Comparison of ENCODE assay signal across 23 cellular contexts in the genomic region with DNA sequence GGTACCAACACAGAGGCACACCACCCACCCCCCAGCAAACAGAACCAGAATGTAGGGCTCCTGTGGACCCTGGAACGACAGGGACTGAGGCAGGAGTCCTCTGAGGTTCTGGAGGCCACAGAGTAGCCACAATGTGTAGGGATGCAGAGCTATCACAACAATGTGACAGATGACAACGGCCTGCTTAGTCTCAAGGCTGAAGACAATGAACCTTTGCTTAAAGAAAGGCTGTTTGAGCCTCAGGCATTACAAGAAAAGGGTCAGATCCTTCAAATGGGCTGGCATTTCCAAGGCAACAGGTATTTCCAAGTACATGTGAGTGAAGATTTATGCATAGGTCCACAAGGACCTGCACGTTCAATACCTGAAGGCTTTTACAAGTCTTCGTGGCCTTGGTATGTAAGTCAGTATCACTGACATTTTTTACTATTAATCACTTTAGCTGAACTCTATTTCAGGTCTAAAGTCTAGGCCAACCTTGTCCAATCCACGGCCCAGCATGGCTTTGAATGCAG.
DNase-seq lines count a peak whose midpoint lies in the region; ATAC-seq and TF ChIP-seq lines count a peak whose summit lies in the region.
"Had no signal": no experiment of that assay in that cellular context is flagged by ENCODE, and none has a peak within 500 bp of the region (broad histone marks: within the 10 kb centered on the region; RNA-seq: fewer than 3 reads in every experiment).

No MANE protein-coding gene starts in this region.

- H3K4me3 ChIP-seq in right cardiac atrium (ENCODE audit: low read length) (no peak overlapping the region), mesodermal cell (ENCODE audit: extremely low read depth, insufficient read depth, low read length, poor library complexity, severe bottlenecking) (no peak overlapping the region), sigmoid colon (no peak overlapping the region), adrenal gland (no peak overlapping the region)
- H3K4me3 ChIP-seq: A549, BLaER1, skin epidermis had no signal

- peaks cover 7% of the 10 kb centered on the region for H3K4me1 ChIP-seq in right cardiac atrium (ENCODE audit: control insufficient read depth, insufficient read depth, low read length)
- H3K4me1 ChIP-seq in mesodermal cell (ENCODE audit: control insufficient read depth, insufficient read depth, low read length, poor library complexity, severe bottlenecking), result no peaks in the 10 kb centered on the region
- peaks cover 0 to 42% (median 32%) of the 10 kb centered on the region in 4 donors for H3K4me1 ChIP-seq in sigmoid colon
- H3K4me1 ChIP-seq in adrenal gland (replicated peaks in 1 of 2), result peaks cover 0 to 21% of the 10 kb centered on the region in 2 donors
- H3K4me1 ChIP-seq: A549 had no signal

- TF ChIP-seq CTCF in sigmoid colon (IDR thresholded peaks at IDR 0.05) (no peak), adrenal gland (IDR thresholded peaks at IDR 0.05) (no peak)

- H3K36me3 ChIP-seq in mesodermal cell (ENCODE audit: control insufficient read depth, insufficient read depth, low read length) (no peaks in the 10 kb centered on the region), sigmoid colon (no peaks in the 10 kb centered on the region), adrenal gland (replicated peaks in 1 of 2) (no peaks in the 10 kb centered on the region)
- H3K36me3 ChIP-seq: BLaER1 had no signal

- H3K27ac ChIP-seq in right cardiac atrium (ENCODE audit: low read length), result peak overlapping the region; percentile 92
- H3K27ac ChIP-seq in mesodermal cell (ENCODE audit: low read depth, low read length, severe bottlenecking), result peak overlapping the region; percentile 45
- peak overlapping the region; percentile 45 to 67 (median 52) for H3K27ac ChIP-seq in sigmoid colon
- H3K27ac ChIP-seq in adrenal gland, result peak overlapping the region in 2 of 5 donors; percentile 44 to 53
- H3K27ac ChIP-seq: A549, BLaER1 had no signal

- no peak for DNase-seq in right cardiac atrium
- DNase-seq in Right ventricle myocardium superior, result no peak
- no peak for DNase-seq in sigmoid colon
- no peak for DNase-seq in SK-N-DZ (ENCODE audit: low spot score)
- DNase-seq in adrenal gland, result no peak
- no peak for DNase-seq in cerebellum (ENCODE audit: low spot score)
- DNase-seq: activated CD8-positive, alpha-beta T cell treated with anti-CD3 and anti-CD28 coated beads for 36 hours; activated naive CD4-positive, alpha-beta T cell treated with Interleukin-2 at 50 U/mL for 16 hours; activated T-cell treated with anti-CD3 and anti-CD28 coated beads, Interleukin-2, amount 50 U/mL, for 24 hours; aorta; effector memory CD4-positive, alpha-beta T cell; NCI-H1105; NCI-H2081 treated with DMSO at 0.1 percent for 48 hours; NCI-H446 treated with DMSO at 0.1 percent for 48 hours; stimulated activated CD4-positive, alpha-beta T cell treated with anti-CD3 and anti-CD28 coated beads, Interleukin-2, amount 100 ng/mL, for 24 hours; stimulated activated naive CD4-positive, alpha-beta T cell treated with Interleukin-2 at 50 U/mL for 16 hours; T1000 had no signal

- 77% methylated on average over 5 of the region's 5 CpGs for WGBS in right cardiac atrium
- WGBS in mesodermal cell (ENCODE audit: insufficient coverage in 2 of 2), 2 experiments, result 57 to 81% methylated on average over 2 to 3 of the region's 5 CpGs
- WGBS in sigmoid colon, 2 donors, result 82 to 83% methylated on average over 5 of the region's 5 CpGs
- whole genome bisulfite sequencing in adrenal gland, 4 donors, result 67 to 84% (median 78%) methylated on average over 5 of the region's 5 CpGs

- TF ChIP-seq POLR2A in sigmoid colon (IDR thresholded peaks at IDR 0.05), result no peak
- TF ChIP-seq POLR2A in adrenal gland (IDR thresholded peaks at IDR 0.05), result no peak

- H3K9me3 ChIP-seq in right cardiac atrium (ENCODE audit: control insufficient read depth, low read length) (no peaks in the 10 kb centered on the region), mesodermal cell (ENCODE audit: control insufficient read depth, low read length) (no peaks in the 10 kb centered on the region), sigmoid colon (no peaks in the 10 kb centered on the region), adrenal gland (replicated peaks in 1 of 3) (no peaks in the 10 kb centered on the region)
- H3K9me3 ChIP-seq: A549, BLaER1 had no signal

- intact Hi-C loops in right cardiac atrium (cut with DNase I), result no loop called here
- intact Hi-C loops in Right ventricle myocardium superior (cut with DNase I), result no loop called here
- intact Hi-C loops in sigmoid colon (cut with DNase I), result no loop called here
- intact Hi-C loops in adrenal gland (cut with DNase I), result no loop called here

- no peaks in the 10 kb centered on the region for H3K27me3 ChIP-seq in right cardiac atrium (ENCODE audit: control insufficient read depth, insufficient read depth)
- no peaks in the 10 kb centered on the region for H3K27me3 ChIP-seq in sigmoid colon
- H3K27me3 ChIP-seq in adrenal gland, result no peaks in the 10 kb centered on the region
- H3K27me3 ChIP-seq: BLaER1 had no signal

- no peak for ATAC-seq in right cardiac atrium
- no peak for ATAC-seq in Right ventricle myocardium superior (ENCODE audit: poor library complexity)
- ATAC-seq in GM21423 (IDR thresholded peaks at IDR 0.05; ENCODE audit: unreplicated experiment), result no peak
- ATAC-seq: A549; activated CD8-positive, alpha-beta T cell treated with anti-CD3 and anti-CD28 coated beads for 36 hours; HCT116 had no signal

- no peak for TF ChIP-seq EP300 in sigmoid colon (IDR thresholded peaks at IDR 0.05)
